9 cellular contexts compared by ENCODE assay signal in the genomic region with DNA sequence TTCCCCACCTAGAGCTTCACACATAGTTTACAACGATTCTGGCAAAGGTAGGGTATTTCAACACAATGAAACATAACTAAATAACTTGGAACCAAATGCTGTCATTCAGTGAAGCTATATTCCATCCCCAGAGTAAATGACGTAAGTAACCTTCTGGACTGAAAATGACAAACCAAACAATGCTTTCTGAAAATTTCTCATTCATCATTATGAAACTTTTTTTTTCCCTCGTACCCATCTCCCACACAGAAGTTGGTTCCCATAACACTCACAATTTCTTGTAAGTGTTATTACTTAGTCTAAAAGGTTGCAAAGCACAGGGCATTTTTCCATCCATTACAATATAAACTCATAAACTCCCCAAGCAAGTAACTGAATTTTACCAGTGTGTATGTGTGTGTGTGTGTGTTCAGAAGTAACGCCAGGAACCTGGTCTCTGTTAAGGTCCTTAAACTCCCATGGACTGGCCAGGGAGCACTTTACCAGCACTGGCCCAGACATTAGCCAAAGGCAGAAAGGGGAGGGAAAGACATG. TPM values are rescaled to one million over a fixed set of nuclear protein-coding genes. Genes with fewer than 3 reads are reported as not detected.
DNase-seq lines count a peak whose midpoint lies in the region; ATAC-seq and TF ChIP-seq lines count a peak whose summit lies in the region.
"Had no signal": no experiment of that assay in that cellular context is flagged by ENCODE, and none has a peak within 500 bp of the region (broad histone marks: within the 10 kb centered on the region; RNA-seq: fewer than 3 reads in every experiment).

No MANE protein-coding gene starts in this region.

- CTCF ChIA-PET in T-cell (lab: Charles Lee), result no interaction called here
- CTCF ChIA-PET in HEK293T (lab: Yijun Ruan, JAX), result no interaction called here

- H3K27me3 Mint-ChIP-seq in T-cell (no peaks in the 10 kb centered on the region), memory B cell (no peaks in the 10 kb centered on the region)

- H3K36me3 Mint-ChIP-seq in T-cell, result peaks cover 58% of the 10 kb centered on the region
- peaks cover 27% of the 10 kb centered on the region for H3K36me3 Mint-ChIP-seq in memory B cell

- POLR2A ChIA-PET in T-cell (lab: Charles Lee) (no interaction called here), HEK293T (lab: Yijun Ruan, JAX) (no interaction called here)

- DNase-seq in T-cell (no peak), memory B cell (ENCODE audit: low spot score in 2 of 2) (no peak), GF-D8 (lab: John Stamatoyannopoulos, UW) (no peak), H4 (ENCODE audit: low spot score) (no peak), HEK293T (ENCODE audit: extremely low spot score) (no peak)
- DNase-seq in activated effector memory CD4-positive, alpha-beta T cell treated with Interleukin-2 at 50 U/mL for 16 hours, result no peak
- DNase-seq: stimulated activated CD4-positive, alpha-beta T cell treated with anti-CD3 and anti-CD28 coated beads, Interleukin-12 subunit alpha, Interleukin-12 subunit beta, amount 100 ng/mL, for 4 hours had no signal

- ATAC-seq in GM18511 (IDR thresholded peaks at IDR 0.05; ENCODE audit: unreplicated experiment), result peak; percentile 34
- peak; percentile 60 for ATAC-seq in GM21529 (IDR thresholded peaks at IDR 0.05; ENCODE audit: unreplicated experiment)
- ATAC-seq in T-cell (replicated peaks in 1 of 4), result no peak
- no peak for ATAC-seq in memory B cell (ENCODE audit: low read depth)

- H3K9me3 Mint-ChIP-seq in T-cell, result no peaks in the 10 kb centered on the region
- no peaks in the 10 kb centered on the region for H3K9me3 Mint-ChIP-seq in memory B cell

- H3K4me1 Mint-ChIP-seq in T-cell (peaks cover 85 to 89% (median 87%) of the 10 kb centered on the region in 3 donors), memory B cell (peaks cover 46% of the 10 kb centered on the region)

- H3K4me3 Mint-ChIP-seq in T-cell, result peak overlapping the region in 1 of 3 donors; percentile 40
- H3K4me3 Mint-ChIP-seq in memory B cell, result no peak overlapping the region

- H3K27ac Mint-ChIP-seq in T-cell, result peak overlapping the region; percentile 91 to 92
- peak overlapping the region; percentile 29 for H3K27ac Mint-ChIP-seq in memory B cell

TF ChIP-seq in HEK293T, 16 proteins besides CTCF, POLR2A, EP300 and RAD21:
- TF ChIP-seq NFRKB (IDR thresholded peaks at IDR 0.05) (no peak), CTBP1 (IDR thresholded peaks at IDR 0.05; ENCODE audit: borderline replicate concordance) (no peak), LEF1 (IDR thresholded peaks at IDR 0.05; ENCODE audit: borderline replicate concordance) (no peak), ELF4 (IDR thresholded peaks at IDR 0.05) (no peak), FOXM1 (IDR thresholded peaks at IDR 0.05; ENCODE audit: borderline replicate concordance) (no peak), ARNT (IDR thresholded peaks at IDR 0.05) (no peak), SUZ12 (IDR thresholded peaks at IDR 0.05) (no peak), ZNF384 (IDR thresholded peaks at IDR 0.05) (no peak), FOXA1 (IDR thresholded peaks at IDR 0.05) (no peak)
- TF ChIP-seq, protein P1, sequence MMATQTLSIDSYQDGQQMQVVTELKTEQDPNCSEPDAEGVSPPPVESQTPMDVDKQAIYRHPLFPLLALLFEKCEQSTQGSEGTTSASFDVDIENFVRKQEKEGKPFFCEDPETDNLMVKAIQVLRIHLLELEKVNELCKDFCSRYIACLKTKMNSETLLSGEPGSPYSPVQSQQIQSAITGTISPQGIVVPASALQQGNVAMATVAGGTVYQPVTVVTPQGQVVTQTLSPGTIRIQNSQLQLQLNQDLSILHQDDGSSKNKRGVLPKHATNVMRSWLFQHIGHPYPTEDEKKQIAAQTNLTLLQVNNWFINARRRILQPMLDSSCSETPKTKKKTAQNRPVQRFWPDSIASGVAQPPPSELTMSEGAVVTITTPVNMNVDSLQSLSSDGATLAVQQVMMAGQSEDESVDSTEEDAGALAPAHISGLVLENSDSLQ (IDR thresholded peaks at IDR 0.05), result no peak

RNA-seq across cellular contexts. Expression of gene CBLB, which starts 41.6 kb away (rescaled TPM):
- 100 to 1,000 TPM in 2 of 5 donors, 10 to 100 TPM in 3; 81.3 to 120 (median 99.6) TPM for total RNA-seq in T-cell
- total RNA-seq in H4 (2014; rRNA removed; shearing (Covaris generic)), result 22.4 and 22.5 TPM in 2 replicates

Comparison
In these comparisons a context has a peak if more than half of its experiments do, and no peak if none do; other contexts are left out.
1. ATAC-seq: peak in GM18511 (single experiment) and GM21529 (single experiment); none in T-cell (0 of 4) and memory B cell (single experiment).